11 cellular contexts compared by ENCODE assay signal in genomic region chr5:95027151-95027721, GRCh38.
A peak's percentile ranks its signal among the peaks of the same experiment; 100 is the strongest.
DNase-seq lines count a peak whose midpoint lies in the region; ATAC-seq, FAIRE-seq and TF ChIP-seq lines count a peak whose summit lies in the region.
"Had no signal": no experiment of that assay in that cellular context is flagged by ENCODE, and none has a peak within 500 bp of the region (broad histone marks: within the 10 kb centered on the region; RNA-seq: fewer than 3 reads in every experiment).

No MANE protein-coding gene starts in this region.

- no peak overlapping the region for H3K4me3 Mint-ChIP-seq in Calu3 (ENCODE audit: low read depth, unreplicated experiment)

- H3K9me3 Mint-ChIP-seq in Calu3 (ENCODE audit: low read depth, unreplicated experiment) = peaks cover 2% of the 10 kb centered on the region

- DNase-seq in GM12891 (ENCODE audit: insufficient read length, low spot score) (no peak), MV-4-11 (lab: John Stamatoyannopoulos, UW) (peak; percentile 82), heart right ventricle (no peak), NCI-H1105 (lab: John Stamatoyannopoulos, UW) (no peak), Calu3 (no peak)
- DNase-seq: SHP77 had no signal

- H3K36me3 ChIP-seq in heart right ventricle = no peaks in the 10 kb centered on the region

- peaks cover 0 to 35% (median 11%) of the 10 kb centered on the region in 9 donors for H3K4me1 ChIP-seq in heart right ventricle
- H3K4me1 ChIP-seq: parathyroid adenoma had no signal

- no peaks in the 10 kb centered on the region for H3K27me3 ChIP-seq in heart right ventricle

- 66 to 68% methylated on average over 5 of the region's 5 CpGs for WGBS in heart right ventricle, 2 donors

- peak; percentile 32 for ATAC-seq in GM21619 (IDR thresholded peaks at IDR 0.05; ENCODE audit: unreplicated experiment)
- peak in 7 of 8 donors; percentile 33 to 65 (median 55) for ATAC-seq in heart right ventricle
- ATAC-seq in activated CD4-positive, CD25-positive, alpha-beta regulatory T cell treated with anti-CD3 and anti-CD28 coated beads, Interleukin-2, amount 50 U/mL, for 24 hours = no peak
- no peak for ATAC-seq in HG03520 (IDR thresholded peaks at IDR 0.05; ENCODE audit: unreplicated experiment)

- H3K9me3 ChIP-seq in heart right ventricle = peaks cover 0 to 13% (median 3%) of the 10 kb centered on the region in 11 donors

- no peak overlapping the region for H3K27ac ChIP-seq in heart right ventricle
- H3K27ac ChIP-seq: parathyroid adenoma had no signal

- no peaks in the 10 kb centered on the region for H3K36me3 Mint-ChIP-seq in Calu3 (ENCODE audit: insufficient read depth, unreplicated experiment)

- intact Hi-C loops in heart right ventricle (cut with DNase I) = no loop called here
- intact Hi-C loops in Calu3 (cut with micrococcal nuclease; ENCODE audit: unreplicated experiment) = no loop called here

- peaks cover 18% of the 10 kb centered on the region for H3K4me1 Mint-ChIP-seq in Calu3 (ENCODE audit: low read depth, unreplicated experiment)

- H3K4me3 ChIP-seq in heart right ventricle = no peak overlapping the region

- FAIRE-seq in GM12891 (lab: Jason Lieb, UNC) = peak; percentile 92
- FAIRE-seq: H1 had no signal

- CTCF ChIA-PET in Calu3 (lab: Charles Lee) = no interaction called here

- no TSS peak for BruUV-seq in Calu3 (replicated peaks; lab: Mats Ljungman, UMichigan)

- no peak for TF ChIP-seq CTCF in heart right ventricle (IDR thresholded peaks at IDR 0.05)
- no peak for TF ChIP-seq CTCF in Calu3 (IDR thresholded peaks at IDR 0.05; ENCODE audit: unreplicated experiment)

- TF ChIP-seq POLR2A in GM12891 (IDR thresholded peaks at IDR 0.05; ENCODE audit: low read depth, low read length) = no peak

- no peaks in the 10 kb centered on the region for H3K27me3 Mint-ChIP-seq in Calu3 (ENCODE audit: unreplicated experiment)

- H3K27ac Mint-ChIP-seq in Calu3 (ENCODE audit: unreplicated experiment) = no peak overlapping the region

TF ChIP-seq in GM12891, 5 proteins besides CTCF, POLR2A, EP300 and RAD21:
- TF ChIP-seq TAF1 (IDR thresholded peaks at IDR 0.05; ENCODE audit: low read depth, low read length) (no peak), PAX5 (IDR thresholded peaks at IDR 0.05; ENCODE audit: insufficient read depth, low read length, severe bottlenecking) (no peak), POU2F2 (IDR thresholded peaks at IDR 0.05; ENCODE audit: low read depth, low read length) (no peak), POLR2AphosphoS5 (IDR thresholded peaks at IDR 0.05; ENCODE audit: low read depth, low read length) (no peak), SPI1 (IDR thresholded peaks at IDR 0.05; ENCODE audit: low read depth, low read length) (no peak)

Comparison
In these comparisons a context has a peak if more than half of its experiments do, and no peak if none do; other contexts are left out.
1. ATAC-seq: peak in GM21619 (single experiment) and heart right ventricle (7 of 8); none in activated CD4-positive, CD25-positive, alpha-beta regulatory T cell treated with anti-CD3 and anti-CD28 coated beads, Interleukin-2, amount 50 U/mL, for 24 hours (0 of 2) and HG03520 (single experiment).